In the genomic region with DNA sequence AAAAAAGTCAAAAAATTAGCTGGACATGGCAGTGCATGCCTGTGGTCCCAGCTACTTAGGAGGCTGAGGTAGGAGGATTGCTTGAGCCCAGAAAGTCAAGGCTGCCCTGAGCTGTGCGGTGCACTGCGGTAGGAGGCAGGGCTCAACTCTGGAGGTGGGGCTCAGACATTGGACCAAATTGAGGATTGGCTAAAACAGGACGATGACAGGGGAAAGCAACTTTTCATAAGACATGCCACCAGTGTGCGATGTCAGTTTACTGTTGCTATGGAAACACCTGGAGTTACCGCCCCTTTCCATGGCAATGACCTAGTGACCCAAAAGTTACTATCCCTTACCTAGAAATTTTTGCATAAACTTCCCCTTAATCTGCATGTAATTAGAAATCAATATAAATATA, we compare ENCODE assay signal across 21 cellular contexts.
DNase-seq lines count a peak whose midpoint lies in the region; ATAC-seq, FAIRE-seq and TF ChIP-seq lines count a peak whose summit lies in the region.
"Had no signal": no experiment of that assay in that cellular context is flagged by ENCODE, and none has a peak within 500 bp of the region (broad histone marks: within the 10 kb centered on the region; RNA-seq: fewer than 3 reads in every experiment).

No MANE protein-coding gene starts in this region.

- intact Hi-C loops in psoas muscle (cut with DNase I), result no loop called here
- intact Hi-C loops in activated CD4-positive, alpha-beta T cell treated with anti-CD3 and anti-CD28 coated beads, Interleukin-2, amount 10 ng/mL, durations not matched to agents 24 days and 14 days (cut with micrococcal nuclease), result no loop called here

- H3K36me3 ChIP-seq in endodermal cell (ENCODE audit: control insufficient read depth, insufficient read depth, low read length), result no peaks in the 10 kb centered on the region
- H3K36me3 ChIP-seq in psoas muscle (ENCODE audit: insufficient read depth in 1 of 2, low read depth in 1 of 2), result no peaks in the 10 kb centered on the region
- H3K36me3 ChIP-seq: gastroesophageal sphincter, stomach had no signal

- H3K4me3 Mint-ChIP-seq in activated naive CD4-positive, alpha-beta T cell treated with anti-CD3 and anti-CD28 coated beads, Interleukin-2, amount 50 U/mL, for 24 hours, result no peak overlapping the region
- H3K4me3 Mint-ChIP-seq in endodermal cell, result no peak overlapping the region
- no peak overlapping the region for H3K4me3 Mint-ChIP-seq in type B pancreatic cell
- no peak overlapping the region for H3K4me3 Mint-ChIP-seq in activated CD4-positive, alpha-beta T cell treated with anti-CD3 and anti-CD28 coated beads, Interleukin-2, amount 10 ng/mL, durations not matched to agents 24 days and 14 days
- H3K4me3 Mint-ChIP-seq: activated naive CD4-positive, alpha-beta T cell treated with anti-CD3 and anti-CD28 coated beads for 36 hours; nephron progenitor cell; T-helper 2 cell treated with Interferon-gamma antibody and Interleukin-4, amounts not matched to agents 5 μg/mL and 100 μg/mL, for 36 hours had no signal

- FAIRE-seq in urothelium cell line (lab: Jason Lieb, UNC), result no peak
- FAIRE-seq: GM19239, islet of Langerhans had no signal

- no peaks in the 10 kb centered on the region for H3K36me3 Mint-ChIP-seq in activated naive CD4-positive, alpha-beta T cell treated with anti-CD3 and anti-CD28 coated beads, Interleukin-2, amount 50 U/mL, for 24 hours
- no peaks in the 10 kb centered on the region for H3K36me3 Mint-ChIP-seq in activated naive CD4-positive, alpha-beta T cell treated with anti-CD3 and anti-CD28 coated beads, Interleukin-2, amount 50 U/mL, for 72 hours
- no peaks in the 10 kb centered on the region for H3K36me3 Mint-ChIP-seq in endodermal cell (ENCODE audit: low read depth)
- H3K36me3 Mint-ChIP-seq in type B pancreatic cell, result no peaks in the 10 kb centered on the region
- H3K36me3 Mint-ChIP-seq in activated CD4-positive, alpha-beta T cell treated with anti-CD3 and anti-CD28 coated beads, Interleukin-2, amount 10 ng/mL, durations not matched to agents 24 days and 14 days (ENCODE audit: low read depth), result no peaks in the 10 kb centered on the region
- H3K36me3 Mint-ChIP-seq: IgD-negative memory B cell had no signal

- H3K27ac ChIP-seq in endodermal cell (ENCODE audit: low read depth, low read length) (peak overlapping the region; percentile 87), psoas muscle (no peak overlapping the region)
- H3K27ac ChIP-seq: gastroesophageal sphincter, stomach, VCaP had no signal

- DNase-seq in activated naive CD4-positive, alpha-beta T cell treated with anti-CD3 and anti-CD28 coated beads, Interleukin-2, amount 50 U/mL, for 72 hours (ENCODE audit: low spot score in 2 of 2), result no peak
- peak; percentile 10 for DNase-seq in NCI-H526 treated with DMSO at 0.1 percent for 48 hours (lab: John Stamatoyannopoulos, UW)
- DNase-seq in endodermal cell, result no peak
- no peak for DNase-seq in type B pancreatic cell (ENCODE audit: extremely low spot score, unreplicated experiment)
- no peak for DNase-seq in urothelium cell line (ENCODE audit: low spot score)
- DNase-seq in psoas muscle, result no peak
- DNase-seq in activated CD4-positive, alpha-beta T cell treated with anti-CD3 and anti-CD28 coated beads, Interleukin-2, amount 10 ng/mL, durations not matched to agents 24 days and 14 days, result no peak
- DNase-seq: activated naive CD4-positive, alpha-beta T cell treated with anti-CD3 and anti-CD28 coated beads for 36 hours; Caco-2; hypothalamus; NCI-H2081 treated with DMSO at 0.1 percent for 48 hours; stomach had no signal

- peaks cover 22% of the 10 kb centered on the region for H3K4me1 ChIP-seq in endodermal cell (ENCODE audit: control insufficient read depth, insufficient read depth, low read length)
- no peaks in the 10 kb centered on the region for H3K4me1 ChIP-seq in psoas muscle
- H3K4me1 ChIP-seq: Caco-2, gastroesophageal sphincter, stomach had no signal

- H3K27me3 ChIP-seq in endodermal cell (ENCODE audit: control insufficient read depth, insufficient read depth, low read length, poor library complexity, severe bottlenecking), result no peaks in the 10 kb centered on the region
- H3K27me3 ChIP-seq in psoas muscle (ENCODE audit: insufficient read depth in 3 of 3, low read length in 2 of 3), result peaks cover 0 to 54% (median 11%) of the 10 kb centered on the region in 3 donors

- TF ChIP-seq CTCF in endodermal cell (conservative IDR thresholded peaks at IDR 0.05), result no peak
- no peak for TF ChIP-seq CTCF in type B pancreatic cell (conservative IDR thresholded peaks at IDR 0.05)
- TF ChIP-seq CTCF in psoas muscle (IDR thresholded peaks at IDR 0.05), result no peak

- ATAC-seq in activated naive CD4-positive, alpha-beta T cell treated with anti-CD3 and anti-CD28 coated beads, Interleukin-2, amount 50 U/mL, for 72 hours, result no peak
- no peak for ATAC-seq in psoas muscle
- ATAC-seq: gastroesophageal sphincter, sciatic nerve had no signal

- WGBS in endodermal cell (ENCODE audit: insufficient coverage in 1 of 2, insufficient read length in 1 of 2), 2 experiments, result 66 to 76% methylated on average over 5 of the region's 5 CpGs
- 71 to 81% (median 75%) methylated on average over 5 of the region's 5 CpGs for WGBS in psoas muscle, 3 donors

- H3K9me3 ChIP-seq in endodermal cell (ENCODE audit: control insufficient read depth, low read length) (no peaks in the 10 kb centered on the region), psoas muscle (no peaks in the 10 kb centered on the region)
- H3K9me3 ChIP-seq: Caco-2, gastroesophageal sphincter, stomach had no signal

- peak overlapping the region; percentile 72 for H3K27ac Mint-ChIP-seq in activated naive CD4-positive, alpha-beta T cell treated with anti-CD3 and anti-CD28 coated beads, Interleukin-2, amount 50 U/mL, for 24 hours
- H3K27ac Mint-ChIP-seq in activated naive CD4-positive, alpha-beta T cell treated with anti-CD3 and anti-CD28 coated beads, Interleukin-2, amount 50 U/mL, for 72 hours, result no peak overlapping the region
- H3K27ac Mint-ChIP-seq in endodermal cell (peak overlapping the region; percentile 54), type B pancreatic cell (peak overlapping the region; percentile 59)
- H3K27ac Mint-ChIP-seq in activated CD4-positive, alpha-beta T cell treated with anti-CD3 and anti-CD28 coated beads, Interleukin-2, amount 10 ng/mL, durations not matched to agents 24 days and 14 days, result no peak overlapping the region
- H3K27ac Mint-ChIP-seq: activated naive CD4-positive, alpha-beta T cell treated with anti-CD3 and anti-CD28 coated beads for 36 hours; IgD-negative memory B cell; T-helper 2 cell treated with Interferon-gamma antibody and Interleukin-4, amounts not matched to agents 5 μg/mL and 100 μg/mL, for 36 hours had no signal

- no peaks in the 10 kb centered on the region for H3K9me3 Mint-ChIP-seq in activated naive CD4-positive, alpha-beta T cell treated with anti-CD3 and anti-CD28 coated beads, Interleukin-2, amount 50 U/mL, for 24 hours
- no peaks in the 10 kb centered on the region for H3K9me3 Mint-ChIP-seq in activated naive CD4-positive, alpha-beta T cell treated with anti-CD3 and anti-CD28 coated beads, Interleukin-2, amount 50 U/mL, for 72 hours
- H3K9me3 Mint-ChIP-seq in endodermal cell (no peaks in the 10 kb centered on the region), type B pancreatic cell (no peaks in the 10 kb centered on the region)
- no peaks in the 10 kb centered on the region for H3K9me3 Mint-ChIP-seq in activated CD4-positive, alpha-beta T cell treated with anti-CD3 and anti-CD28 coated beads, Interleukin-2, amount 10 ng/mL, durations not matched to agents 24 days and 14 days
- H3K9me3 Mint-ChIP-seq: activated naive CD4-positive, alpha-beta T cell treated with anti-CD3 and anti-CD28 coated beads for 36 hours; IgD-negative memory B cell; nephron progenitor cell; T-helper 2 cell treated with Interferon-gamma antibody and Interleukin-4, amounts not matched to agents 5 μg/mL and 100 μg/mL, for 36 hours had no signal

- no peaks in the 10 kb centered on the region for H3K4me1 Mint-ChIP-seq in activated naive CD4-positive, alpha-beta T cell treated with anti-CD3 and anti-CD28 coated beads, Interleukin-2, amount 50 U/mL, for 24 hours
- H3K4me1 Mint-ChIP-seq in endodermal cell, result peaks cover 56% of the 10 kb centered on the region
- H3K4me1 Mint-ChIP-seq in type B pancreatic cell (ENCODE audit: unreplicated experiment), result peaks cover 9% of the 10 kb centered on the region
- no peaks in the 10 kb centered on the region for H3K4me1 Mint-ChIP-seq in activated CD4-positive, alpha-beta T cell treated with anti-CD3 and anti-CD28 coated beads, Interleukin-2, amount 10 ng/mL, durations not matched to agents 24 days and 14 days

- H3K9ac ChIP-seq in endodermal cell (ENCODE audit: extremely low read depth, low read length, poor library complexity, severe bottlenecking), result no peak overlapping the region

- H3K4me3 ChIP-seq in endodermal cell (ENCODE audit: low read length), result no peak overlapping the region
- no peak overlapping the region for H3K4me3 ChIP-seq in psoas muscle
- H3K4me3 ChIP-seq: gastroesophageal sphincter, stomach had no signal

- peaks cover 3% of the 10 kb centered on the region for H3K27me3 Mint-ChIP-seq in activated naive CD4-positive, alpha-beta T cell treated with anti-CD3 and anti-CD28 coated beads, Interleukin-2, amount 50 U/mL, for 24 hours
- no peaks in the 10 kb centered on the region for H3K27me3 Mint-ChIP-seq in endodermal cell (ENCODE audit: insufficient read depth)
- H3K27me3 Mint-ChIP-seq in type B pancreatic cell, result peaks cover 67% of the 10 kb centered on the region
- H3K27me3 Mint-ChIP-seq in activated CD4-positive, alpha-beta T cell treated with anti-CD3 and anti-CD28 coated beads, Interleukin-2, amount 10 ng/mL, durations not matched to agents 24 days and 14 days, result peaks cover 9% of the 10 kb centered on the region

Comparison
In these comparisons a context has a peak if more than half of its experiments do, and no peak if none do; other contexts are left out.
1. H3K27ac Mint-ChIP-seq: peak in activated naive CD4-positive, alpha-beta T cell treated with anti-CD3 and anti-CD28 coated beads, Interleukin-2, amount 50 U/mL, for 24 hours (single experiment), endodermal cell (single experiment) and type B pancreatic cell (single experiment); none in activated naive CD4-positive, alpha-beta T cell treated with anti-CD3 and anti-CD28 coated beads, Interleukin-2, amount 50 U/mL, for 72 hours (0 of 2) and activated CD4-positive, alpha-beta T cell treated with anti-CD3 and anti-CD28 coated beads, Interleukin-2, amount 10 ng/mL, durations not matched to agents 24 days and 14 days (single experiment).